Comparison of ENCODE assay signal across 18 cellular contexts in genomic region chr5:55918097-55919035, GRCh38.
DNase-seq lines count a peak whose midpoint lies in the region; ATAC-seq and TF ChIP-seq lines count a peak whose summit lies in the region.
"Had no signal": no experiment of that assay in that cellular context is flagged by ENCODE, and none has a peak within 500 bp of the region (broad histone marks: within the 10 kb centered on the region; RNA-seq: fewer than 3 reads in every experiment).

No MANE protein-coding gene starts in this region.

- no peaks in the 10 kb centered on the region for H3K36me3 ChIP-seq in colonic mucosa
- H3K36me3 ChIP-seq: uterus had no signal

- DNase-seq in activated CD4-positive, alpha-beta T cell treated with anti-CD3 and anti-CD28 coated beads for 48 hours = peak; percentile 39
- DNase-seq in activated CD4-positive, alpha-beta T cell treated with anti-CD3 and anti-CD28 coated beads, Interleukin-2, amount 50 U/mL, for 48 hours = no peak
- peak; percentile 10 for DNase-seq in GM13976 (ENCODE audit: low spot score)
- DNase-seq in colonic mucosa = peak; percentile 12
- peak; percentile 31 for DNase-seq in nephron progenitor cell
- DNase-seq in DMS 273 (lab: John Stamatoyannopoulos, UW; ENCODE audit: unreplicated experiment) = no peak
- DNase-seq: aorta; CD8-positive, alpha-beta memory T cell; GDM1; midbrain; NCI-H526 treated with DMSO at 0.1 percent for 48 hours; nucleus accumbens; stimulated activated CD4-positive, alpha-beta T cell treated with anti-CD3 and anti-CD28 coated beads, Interleukin-4, amount 100 ng/mL, for 4 hours; T-cell; uterus had no signal

- no peak overlapping the region for H3K9ac ChIP-seq in colonic mucosa (ENCODE audit: low read depth in 2 of 2, low read length in 2 of 2)

- no peak overlapping the region for H3K27ac ChIP-seq in colonic mucosa
- H3K27ac ChIP-seq: uterus had no signal

- H3K27me3 Mint-ChIP-seq in nephron progenitor cell (ENCODE audit: low read depth, poor library complexity) = peaks cover 4% of the 10 kb centered on the region
- H3K27me3 Mint-ChIP-seq: T-cell had no signal

- H3K4me1 ChIP-seq in colonic mucosa = no peaks in the 10 kb centered on the region
- H3K4me1 ChIP-seq: uterus had no signal

- H3K9me3 Mint-ChIP-seq in nephron progenitor cell = no peaks in the 10 kb centered on the region
- H3K9me3 Mint-ChIP-seq: activated T-helper 2 cell treated with anti-CD3 and anti-CD28 coated beads, Interferon-gamma antibody, Interleukin-2, Interleukin-4, amounts not matched to agents 10 μg/mL and 5 μg/mL and 100 μg/mL, durations not matched to agents 14 hours and 24 hours and 36 hours; CD8-positive, alpha-beta memory T cell; T-cell had no signal

- peaks cover 45% of the 10 kb centered on the region for H3K4me1 Mint-ChIP-seq in nephron progenitor cell

- H3K36me3 Mint-ChIP-seq in nephron progenitor cell (ENCODE audit: low read depth) = no peaks in the 10 kb centered on the region
- H3K36me3 Mint-ChIP-seq: CD8-positive, alpha-beta memory T cell; T-cell had no signal

- ATAC-seq in GM18867 (IDR thresholded peaks at IDR 0.05; ENCODE audit: unreplicated experiment) (no peak), SK-N-SH treated with all-trans-retinoic acid at 6 μM for 48 hours (no peak; the same call in 2 of the 3 replicates)
- ATAC-seq: T-cell had no signal

- in situ Hi-C loops in GM13976 (cut with MboI; ENCODE audit: low sequenced_read_pairs, unreplicated experiment) = no loop called here

- H3K4me3 ChIP-seq in colonic mucosa = no peak overlapping the region
- H3K4me3 ChIP-seq: uterus had no signal

- H3K27me3 ChIP-seq in colonic mucosa = no peaks in the 10 kb centered on the region
- H3K27me3 ChIP-seq: uterus had no signal

- intact Hi-C loops in colonic mucosa (cut with DNase I) = no loop called here

- H3K4me3 Mint-ChIP-seq in nephron progenitor cell = no peak overlapping the region
- H3K4me3 Mint-ChIP-seq: CD8-positive, alpha-beta memory T cell; T-cell had no signal

- TF ChIP-seq CTCF in GM13976 (IDR thresholded peaks at IDR 0.05; ENCODE audit: borderline replicate concordance, control extremely low read depth, extremely low read depth, insufficient read depth, missing control alignments) (no peak), colonic mucosa (IDR thresholded peaks at IDR 0.05) (no peak), nephron progenitor cell (IDR thresholded peaks at IDR 0.05) (no peak)

- no peaks in the 10 kb centered on the region for H3K9me3 ChIP-seq in colonic mucosa
- H3K9me3 ChIP-seq: uterus had no signal

- H3K27ac Mint-ChIP-seq in nephron progenitor cell = no peak overlapping the region
- H3K27ac Mint-ChIP-seq: activated T-helper 2 cell treated with anti-CD3 and anti-CD28 coated beads, Interferon-gamma antibody, Interleukin-2, Interleukin-4, amounts not matched to agents 10 μg/mL and 5 μg/mL and 100 μg/mL, durations not matched to agents 14 hours and 24 hours and 36 hours; T-cell had no signal

TF ChIP-seq in SK-N-SH treated with all-trans-retinoic acid at 6 μM for 48 hours, 23 proteins besides CTCF, POLR2A, EP300 and RAD21:
- no peak for TF ChIP-seq PPARA (CRISPR knock-in tag; IDR thresholded peaks at IDR 0.05; ENCODE audit: borderline replicate concordance)
- no peak for TF ChIP-seq SNAI2 (CRISPR knock-in tag; IDR thresholded peaks at IDR 0.05)
- TF ChIP-seq RARB (CRISPR knock-in tag; IDR thresholded peaks at IDR 0.05) = no peak
- no peak for TF ChIP-seq CREB5 (CRISPR knock-in tag; IDR thresholded peaks at IDR 0.05; ENCODE audit: low read depth)
- TF ChIP-seq OSR1 (CRISPR knock-in tag; IDR thresholded peaks at IDR 0.05) = no peak
- TF ChIP-seq POU6F1 (CRISPR knock-in tag; IDR thresholded peaks at IDR 0.05; ENCODE audit: borderline replicate concordance, low read depth) = no peak
- TF ChIP-seq TOX (CRISPR knock-in tag; IDR thresholded peaks at IDR 0.05; ENCODE audit: borderline replicate concordance) = no peak
- no peak for TF ChIP-seq ZC3H10 (CRISPR knock-in tag; IDR thresholded peaks at IDR 0.05)
- TF ChIP-seq ZFP3 (CRISPR knock-in tag; IDR thresholded peaks at IDR 0.05) = no peak
- no peak for TF ChIP-seq CSDC2 (CRISPR knock-in tag; IDR thresholded peaks at IDR 0.05)
- TF ChIP-seq ESRRG (CRISPR knock-in tag; IDR thresholded peaks at IDR 0.05) = no peak

Comparison
In these comparisons a context has a peak if more than half of its experiments do, and no peak if none do; other contexts are left out.
1. DNase-seq: peak in activated CD4-positive, alpha-beta T cell treated with anti-CD3 and anti-CD28 coated beads for 48 hours (single experiment), GM13976 (single experiment), colonic mucosa (single experiment) and nephron progenitor cell (single experiment); none in activated CD4-positive, alpha-beta T cell treated with anti-CD3 and anti-CD28 coated beads, Interleukin-2, amount 50 U/mL, for 48 hours (0 of 2) and DMS 273 (single experiment).